3 cellular contexts compared by ENCODE assay signal in the genomic region with DNA sequence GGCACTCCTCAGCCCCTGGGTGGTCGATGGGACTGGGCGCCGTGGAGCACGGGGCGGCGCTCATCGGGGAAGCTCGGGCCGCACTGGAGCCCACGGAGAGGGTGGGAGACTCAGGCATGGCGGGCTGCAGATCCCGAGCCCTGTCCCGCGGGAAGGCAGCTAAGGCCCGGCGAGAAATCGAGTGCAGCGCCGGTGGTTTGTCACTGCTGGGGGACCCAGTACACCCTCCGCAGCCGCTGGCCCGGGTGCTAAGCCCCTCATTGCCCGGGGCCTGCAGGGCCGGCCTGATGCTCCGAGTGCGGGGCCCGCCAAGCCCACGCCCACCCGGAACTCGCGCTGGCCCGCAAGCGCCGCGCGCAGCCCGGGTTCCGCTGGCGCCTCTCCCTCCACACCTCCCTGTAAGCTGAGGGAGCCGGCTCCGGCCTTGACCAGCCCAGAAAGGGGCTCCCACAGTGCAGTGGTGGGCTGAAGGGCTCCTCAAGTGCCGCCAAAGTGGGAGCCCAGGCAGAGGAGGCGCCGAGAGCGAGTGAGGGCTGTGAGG. TPM values are rescaled to one million over a fixed set of nuclear protein-coding genes. Genes with fewer than 3 reads are reported as not detected.
"Had no signal": no experiment of that assay in that cellular context is flagged by ENCODE, and none has a peak within 500 bp of the region (broad histone marks: within the 10 kb centered on the region; RNA-seq: fewer than 3 reads in every experiment).

No MANE protein-coding gene starts in this region.

RNA-seq across cellular contexts. Expression of a gene that starts 34.7 kb away (rescaled TPM):
- total RNA-seq: PC-9, SJCRH30 had no signal
- polyA plus RNA-seq: SK-N-SH had no signal
